In the genomic region with DNA sequence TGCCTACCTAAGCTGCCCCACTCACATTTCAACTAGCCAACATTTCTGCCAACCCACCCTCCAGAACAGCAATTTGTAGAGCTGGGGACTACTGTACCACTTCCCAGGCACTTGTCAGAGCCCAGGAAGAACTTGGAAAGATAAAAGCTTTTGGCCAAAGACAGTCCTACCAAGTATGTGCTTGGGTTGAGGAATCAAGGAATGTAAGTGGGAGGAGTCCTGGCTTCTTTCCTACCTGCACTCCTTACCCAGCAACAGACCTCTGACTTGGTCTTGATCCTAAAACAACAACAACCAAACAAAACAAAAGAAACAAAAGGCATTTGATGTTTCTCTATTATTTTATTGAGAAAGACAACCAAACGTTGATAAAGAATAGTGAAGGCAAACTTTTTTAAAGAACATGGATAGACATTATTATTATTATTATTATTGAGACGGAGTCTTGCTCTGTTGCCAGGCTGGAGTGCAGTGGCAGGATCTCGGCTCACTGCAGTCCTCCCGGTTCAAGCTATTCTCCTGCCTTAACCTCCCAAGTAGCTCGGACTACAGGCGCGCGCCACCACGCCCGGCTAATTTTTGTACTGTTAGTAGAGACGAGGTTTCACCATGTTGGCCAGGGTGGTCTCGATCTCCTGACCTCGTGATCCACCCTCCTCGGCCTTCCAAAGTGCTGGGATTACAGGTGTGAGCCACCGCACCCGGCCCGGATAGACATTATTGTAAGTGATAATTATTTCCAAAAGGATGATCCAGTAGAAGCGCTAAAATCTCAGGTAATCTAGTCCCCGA, we compare ENCODE assay signal across 7 cellular contexts. TPM values are rescaled to one million over a fixed set of nuclear protein-coding genes. Genes with fewer than 3 reads are reported as not detected.
DNase-seq lines count a peak whose midpoint lies in the region; ATAC-seq and TF ChIP-seq lines count a peak whose summit lies in the region.

No MANE protein-coding gene starts in this region.

- TF ChIP-seq CTCF in HFFc6 (IDR thresholded peaks at IDR 0.05) (no peak), glutamatergic neuron (IDR thresholded peaks at IDR 0.05; ENCODE audit: partially characterized antibody, unreplicated experiment) (no peak)

- CTCF ChIA-PET in activated CD8-positive, alpha-beta T cell treated with anti-CD3 and anti-CD28 coated beads, Interleukin-2, amount 10 ng/mL, durations not matched to agents 7 days and 5 days (lab: Charles Lee), result interaction anchor here (0.7 to 5.9 kb wide), 8 partner anchors 7 to 98 kb away, joined by 3 to 138 read pairs (median 8); no protein-coding TSS in a partner anchor

- H3K36me3 Mint-ChIP-seq in HFFc6 (ENCODE audit: low read depth) (peaks cover 10% of the 10 kb centered on the region), glutamatergic neuron (ENCODE audit: unreplicated experiment) (no peaks in the 10 kb centered on the region)
- peaks cover 3% of the 10 kb centered on the region for H3K36me3 Mint-ChIP-seq in activated CD8-positive, alpha-beta T cell treated with anti-CD3 and anti-CD28 coated beads, Interleukin-2, amount 10 ng/mL, durations not matched to agents 7 days and 5 days (ENCODE audit: low read depth)
- no peaks in the 10 kb centered on the region for H3K36me3 Mint-ChIP-seq in stimulated activated memory B cell treated with anti-CD40 and anti-IgM and Interleukin-4, amounts not matched to agents 10 μg/mL and 1 μg/mL and 100 μg/mL, for 72 hours

- H3K27ac Mint-ChIP-seq in HFFc6 (peak overlapping the region; percentile 87), glutamatergic neuron (ENCODE audit: unreplicated experiment) (no peak overlapping the region)
- peak overlapping the region; percentile 98 for H3K27ac Mint-ChIP-seq in activated CD8-positive, alpha-beta T cell treated with anti-CD3 and anti-CD28 coated beads, Interleukin-2, amount 10 ng/mL, durations not matched to agents 7 days and 5 days
- H3K27ac Mint-ChIP-seq in stimulated activated memory B cell treated with anti-CD40 and anti-IgM and Interleukin-4, amounts not matched to agents 10 μg/mL and 1 μg/mL and 100 μg/mL, for 72 hours, result peak overlapping the region; percentile 83

- ATAC-seq in activated CD8-positive, alpha-beta T cell treated with anti-CD3 and anti-CD28 coated beads, Interleukin-2, amount 10 ng/mL, durations not matched to agents 7 days and 5 days, result no peak
- ATAC-seq in stimulated activated memory B cell treated with anti-CD40 and anti-IgM and Interleukin-4, amounts not matched to agents 10 μg/mL and 1 μg/mL and 100 μg/mL, for 72 hours, result no peak

- H3K4me1 Mint-ChIP-seq in HFFc6 (ENCODE audit: low read depth) (peaks cover 55% of the 10 kb centered on the region), glutamatergic neuron (ENCODE audit: low read depth, unreplicated experiment) (peaks cover 15% of the 10 kb centered on the region)
- H3K4me1 Mint-ChIP-seq in activated CD8-positive, alpha-beta T cell treated with anti-CD3 and anti-CD28 coated beads, Interleukin-2, amount 10 ng/mL, durations not matched to agents 7 days and 5 days (ENCODE audit: low read depth), result peaks cover 39% of the 10 kb centered on the region
- peaks cover 30% of the 10 kb centered on the region for H3K4me1 Mint-ChIP-seq in stimulated activated memory B cell treated with anti-CD40 and anti-IgM and Interleukin-4, amounts not matched to agents 10 μg/mL and 1 μg/mL and 100 μg/mL, for 72 hours

- H3K27me3 Mint-ChIP-seq in HFFc6 (ENCODE audit: insufficient read depth), result peaks cover 8% of the 10 kb centered on the region
- peaks cover 1% of the 10 kb centered on the region for H3K27me3 Mint-ChIP-seq in activated CD8-positive, alpha-beta T cell treated with anti-CD3 and anti-CD28 coated beads, Interleukin-2, amount 10 ng/mL, durations not matched to agents 7 days and 5 days (ENCODE audit: low read depth)
- H3K27me3 Mint-ChIP-seq in glutamatergic neuron (ENCODE audit: unreplicated experiment), result peaks cover 23% of the 10 kb centered on the region
- peaks cover under 1% of the 10 kb centered on the region for H3K27me3 Mint-ChIP-seq in stimulated activated memory B cell treated with anti-CD40 and anti-IgM and Interleukin-4, amounts not matched to agents 10 μg/mL and 1 μg/mL and 100 μg/mL, for 72 hours

- DNase-seq in HFFc6, result no peak
- no peak for DNase-seq in activated CD8-positive, alpha-beta T cell treated with anti-CD3 and anti-CD28 coated beads, Interleukin-2, amount 10 ng/mL, durations not matched to agents 7 days and 5 days
- no peak for DNase-seq in glutamatergic neuron
- DNase-seq in anterior cingulate cortex (lab: John Stamatoyannopoulos, UW), result no peak
- no peak for DNase-seq in NCI-H1092 treated with DMSO at 0.1 percent for 48 hours (lab: John Stamatoyannopoulos, UW)
- no peak for DNase-seq in stimulated activated CD4-positive, alpha-beta T cell treated with anti-CD3 and anti-CD28 coated beads, Interleukin-12 subunit alpha, Interleukin-12 subunit beta, amount 100 ng/mL, for 4 hours

- H3K4me3 Mint-ChIP-seq in HFFc6 (peak overlapping the region; percentile 89), glutamatergic neuron (ENCODE audit: unreplicated experiment) (peak overlapping the region; percentile 97)
- peak overlapping the region; percentile 90 for H3K4me3 Mint-ChIP-seq in activated CD8-positive, alpha-beta T cell treated with anti-CD3 and anti-CD28 coated beads, Interleukin-2, amount 10 ng/mL, durations not matched to agents 7 days and 5 days
- peak overlapping the region; percentile 92 for H3K4me3 Mint-ChIP-seq in stimulated activated memory B cell treated with anti-CD40 and anti-IgM and Interleukin-4, amounts not matched to agents 10 μg/mL and 1 μg/mL and 100 μg/mL, for 72 hours

- no peaks in the 10 kb centered on the region; the same call in 1 of the 2 replicates for H3K9me3 Mint-ChIP-seq in HFFc6
- H3K9me3 Mint-ChIP-seq in activated CD8-positive, alpha-beta T cell treated with anti-CD3 and anti-CD28 coated beads, Interleukin-2, amount 10 ng/mL, durations not matched to agents 7 days and 5 days (ENCODE audit: insufficient read depth), result no peaks in the 10 kb centered on the region
- peaks cover 11% of the 10 kb centered on the region for H3K9me3 Mint-ChIP-seq in glutamatergic neuron (ENCODE audit: unreplicated experiment)
- no peaks in the 10 kb centered on the region for H3K9me3 Mint-ChIP-seq in stimulated activated memory B cell treated with anti-CD40 and anti-IgM and Interleukin-4, amounts not matched to agents 10 μg/mL and 1 μg/mL and 100 μg/mL, for 72 hours

- POLR2A ChIA-PET in activated CD8-positive, alpha-beta T cell treated with anti-CD3 and anti-CD28 coated beads, Interleukin-2, amount 10 ng/mL, durations not matched to agents 7 days and 5 days (lab: Charles Lee), result interaction anchor here (1.0 to 4.9 kb wide), 13 partner anchors 12 to 306 kb away, joined by 3 to 303 read pairs (median 9); partner anchors contain the start of genes ANXA2R and HMGCS1

RNA-seq across cellular contexts. Expression of gene ANXA2R, which starts 33.5 kb away (rescaled TPM):
- total RNA-seq in HFFc6 (2021; fragmentation: NEBNext Ultra II Directional; extraction: Animal tissue kit (Norgen Biotek cat#: 25700)), result 1 to 10 TPM in 3 of 6 experiments, under 1 TPM in 3; 0.85 to 1.5 (median 1.1) TPM
- 10 to 100 TPM; 28.0 to 29.3 TPM for total RNA-seq in activated CD8-positive, alpha-beta T cell treated with anti-CD3 and anti-CD28 coated beads, Interleukin-2, amount 10 ng/mL, durations not matched to agents 7 days and 5 days
- 1.6 TPM for total RNA-seq in glutamatergic neuron (ENCODE audit: unreplicated experiment)

Comparison
In these comparisons a context has a peak if more than half of its experiments do, and no peak if none do; other contexts are left out.
1. RNA of gene ANXA2R, which starts 33.5 kb away (total RNA-seq): 28.0 to 29.3 TPM in activated CD8-positive, alpha-beta T cell treated with anti-CD3 and anti-CD28 coated beads, Interleukin-2, amount 10 ng/mL, durations not matched to agents 7 days and 5 days; 1.6 TPM in glutamatergic neuron (single experiment) and 0.85 to 1.5 TPM in HFFc6; every median in the first group is over 10 times any median in the second.
2. Peak in every context shown above with its lines, with median percentiles within 50 percentile points of each other: H3K4me3 Mint-ChIP-seq.